Comparison of ENCODE assay signal across 8 cellular contexts in the genomic region with DNA sequence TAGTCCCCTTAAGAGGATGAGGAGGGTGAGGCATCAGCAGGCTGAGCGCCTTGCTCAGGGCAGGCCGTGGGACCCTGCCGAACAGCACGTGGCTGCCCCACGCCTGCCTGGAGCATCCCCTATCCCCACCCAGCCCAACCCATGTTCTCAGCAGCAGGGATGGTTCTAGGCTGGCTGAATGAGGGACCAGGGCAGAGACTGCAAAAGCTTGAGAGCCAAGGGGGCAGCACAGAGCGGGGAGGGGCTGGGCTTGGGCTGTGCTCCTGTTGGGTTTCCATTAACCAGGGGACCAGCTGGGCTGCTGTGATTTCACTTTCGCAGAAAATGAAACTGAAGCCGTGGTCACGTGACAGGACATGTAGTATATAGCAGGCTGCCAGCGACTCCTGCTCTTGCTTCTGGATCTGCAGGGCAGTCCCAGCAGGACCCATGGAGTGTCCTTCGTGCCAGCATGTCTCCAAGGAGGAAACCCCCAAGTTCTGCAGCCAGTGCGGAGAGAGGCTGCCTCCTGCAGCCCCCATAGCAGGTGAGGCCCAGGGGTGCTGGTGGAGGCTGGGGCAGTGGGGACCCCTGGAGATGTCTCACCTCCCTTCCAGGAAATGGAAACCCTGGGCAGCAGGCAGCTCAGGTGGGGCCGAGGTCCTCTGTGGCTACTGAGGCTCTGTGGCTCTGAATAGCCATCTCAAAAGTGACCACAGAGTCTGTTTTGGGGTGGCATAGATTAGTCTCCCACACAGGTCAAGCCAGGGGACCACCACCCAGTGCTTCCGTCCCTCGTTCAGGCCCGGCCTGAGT. TPM values are rescaled to one million over a fixed set of nuclear protein-coding genes. Genes with fewer than 3 reads are reported as not detected.
DNase-seq lines count a peak whose midpoint lies in the region; ATAC-seq lines count a peak whose summit lies in the region.

No MANE protein-coding gene starts in this region.

- H3K27ac Mint-ChIP-seq in activated CD4-positive, alpha-beta T cell treated with anti-CD3 and anti-CD28 coated beads for 36 hours, result peak overlapping the region; percentile 91

- H3K4me1 Mint-ChIP-seq in activated CD4-positive, alpha-beta T cell treated with anti-CD3 and anti-CD28 coated beads for 36 hours, result peaks cover 56% of the 10 kb centered on the region

- H3K36me3 Mint-ChIP-seq in activated CD4-positive, alpha-beta T cell treated with anti-CD3 and anti-CD28 coated beads for 36 hours (ENCODE audit: low read depth), result peaks cover 40% of the 10 kb centered on the region

- in situ Hi-C loops in G401 (cut with HindIII; ENCODE audit: low sequenced_read_pairs), result no loop called here

- DNase-seq in EH (ENCODE audit: low read depth) (peak; percentile 89), NCI-H128 (lab: John Stamatoyannopoulos, UW; ENCODE audit: unreplicated experiment) (peak; percentile 35), ecto neural progenitor cell (ENCODE audit: low spot score) (peak; percentile 54), mucosa of gallbladder (ENCODE audit: low spot score) (peak; percentile 94), G401 (ENCODE audit: low spot score) (no peak)
- peak; percentile 94 for DNase-seq in activated CD4-positive, alpha-beta T cell treated with anti-CD3 and anti-CD28 coated beads for 36 hours
- peak; percentile 67 to 76 for DNase-seq in stimulated activated CD8-positive, alpha-beta memory T cell treated with anti-CD3 and anti-CD28 coated beads, Interleukin-7, amount 100 ng/mL, for 1 hour (ENCODE audit: low read depth in 2 of 2)

- H3K27me3 Mint-ChIP-seq in activated CD4-positive, alpha-beta T cell treated with anti-CD3 and anti-CD28 coated beads for 36 hours, result no peaks in the 10 kb centered on the region

- intact Hi-C loops in activated CD4-positive, alpha-beta T cell treated with anti-CD3 and anti-CD28 coated beads for 36 hours (cut with DNase I, micrococcal nuclease), result loop anchor here (1.0 to 10.0 kb wide), 8 partner anchors 45 to 831 kb away; partner anchors contain the start of genes CBX4 (in 1 of the 2), CHMP6 (in 1 of the 2), EIF4A3 (in 1 of the 2) and ENDOV (in 1 of the 2)

- CTCF ChIA-PET in activated CD4-positive, alpha-beta T cell treated with anti-CD3 and anti-CD28 coated beads for 36 hours (lab: Charles Lee), result no interaction called here

- H3K4me3 Mint-ChIP-seq in activated CD4-positive, alpha-beta T cell treated with anti-CD3 and anti-CD28 coated beads for 36 hours, result peak overlapping the region; percentile 98

- peak; percentile 42 for ATAC-seq in GM21723 (IDR thresholded peaks at IDR 0.05; ENCODE audit: unreplicated experiment)
- ATAC-seq in activated CD4-positive, alpha-beta T cell treated with anti-CD3 and anti-CD28 coated beads for 36 hours, result peak; percentile 37

- POLR2A ChIA-PET in activated CD4-positive, alpha-beta T cell treated with anti-CD3 and anti-CD28 coated beads for 36 hours (lab: Charles Lee), result interaction anchor here (0.6 kb wide), 1 partner anchor 53 kb away, joined by 3 read pairs; no protein-coding TSS in a partner anchor

- no peaks in the 10 kb centered on the region for H3K9me3 Mint-ChIP-seq in activated CD4-positive, alpha-beta T cell treated with anti-CD3 and anti-CD28 coated beads for 36 hours (ENCODE audit: low read depth)

RNA-seq across cellular contexts. Expression of gene RNF213, which starts 2.8 kb away (rescaled TPM):
- total RNA-seq in activated CD4-positive, alpha-beta T cell treated with anti-CD3 and anti-CD28 coated beads for 36 hours, result 100 to 1,000 TPM; 334 to 366 TPM
- 147 TPM for total RNA-seq in mucosa of gallbladder
- 12.9 and 15.2 TPM in 2 replicates for total RNA-seq in G401 (2014; rRNA removed; shearing (Covaris generic))

RNA-seq across cellular contexts. Expression of gene SLC26A11, which starts 43.2 kb away (rescaled TPM):
- total RNA-seq in activated CD4-positive, alpha-beta T cell treated with anti-CD3 and anti-CD28 coated beads for 36 hours, result 1 to 10 TPM; 4.7 to 4.9 TPM
- 16.3 TPM for total RNA-seq in mucosa of gallbladder
- 16.7 and 19.0 TPM in 2 replicates for total RNA-seq in G401 (2014; rRNA removed; shearing (Covaris generic))

RNA-seq across cellular contexts. Expression of gene SGSH, which starts 43.3 kb away (rescaled TPM):
- total RNA-seq in activated CD4-positive, alpha-beta T cell treated with anti-CD3 and anti-CD28 coated beads for 36 hours, result 10 to 100 TPM; 20.2 to 22.7 TPM
- total RNA-seq in mucosa of gallbladder, result 64.8 TPM
- total RNA-seq in G401 (2014; rRNA removed; shearing (Covaris generic)), result 19.8 and 31.7 TPM in 2 replicates
